ENCODE assay signal across 9 cellular contexts in the genomic region with DNA sequence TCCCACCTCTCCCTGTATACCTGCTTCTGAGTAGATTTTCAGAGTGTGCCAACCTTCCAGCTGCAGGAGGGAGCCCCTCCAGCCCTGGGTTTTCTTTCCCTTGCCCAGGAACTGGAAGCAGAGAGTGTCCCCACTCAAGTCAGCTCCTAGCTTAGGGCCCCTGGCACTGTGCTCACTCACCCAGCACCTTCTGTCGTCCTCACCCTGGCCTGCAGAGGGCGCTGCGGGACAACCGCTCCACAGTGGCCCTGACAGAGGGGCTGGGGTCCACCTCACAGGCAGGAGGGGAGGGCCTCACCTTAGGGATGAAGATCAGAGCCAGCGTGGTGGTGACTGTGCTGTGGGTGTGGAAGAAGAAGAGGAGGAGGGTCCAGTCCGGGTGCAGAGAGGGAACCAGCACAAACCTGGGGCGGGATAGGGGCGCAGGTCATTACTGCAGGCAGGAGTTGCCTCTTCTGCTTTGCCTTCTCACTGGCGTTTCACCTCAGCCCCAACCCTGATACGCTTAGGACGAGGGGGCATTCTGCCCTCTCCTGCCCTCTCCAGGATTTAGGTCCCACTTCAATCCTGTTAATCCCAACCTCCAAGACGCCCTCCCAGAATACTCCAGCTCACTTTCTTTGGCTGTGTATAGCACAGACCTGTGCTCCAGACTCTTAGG. TPM values are rescaled to one million over a fixed set of nuclear protein-coding genes. Genes with fewer than 3 reads are reported as not detected.
DNase-seq lines count a peak whose midpoint lies in the region; ATAC-seq and TF ChIP-seq lines count a peak whose summit lies in the region.
"Had no signal": no experiment of that assay in that cellular context is flagged by ENCODE, and none has a peak within 500 bp of the region (broad histone marks: within the 10 kb centered on the region; RNA-seq: fewer than 3 reads in every experiment).

No MANE protein-coding gene starts in this region.

- H3K27ac ChIP-seq in thyroid gland = no peak overlapping the region
- H3K27ac ChIP-seq: BLaER1 treated with 17β-estradiol and CSF1 and Interleukin-3, amounts not matched to agents 10 nM and 100 nM had no signal

- H3K4me1 ChIP-seq in thyroid gland = no peaks in the 10 kb centered on the region

- TF ChIP-seq CTCF in LNCaP clone FGC (IDR thresholded peaks at IDR 0.05; ENCODE audit: control insufficient read depth, extremely low read depth, insufficient read depth) (peak; percentile 73), thyroid gland (IDR thresholded peaks at IDR 0.05) (peak in 3 of 6 experiments; percentile 7 to 28 (median 12))

- H3K9me3 ChIP-seq in thyroid gland = no peaks in the 10 kb centered on the region
- H3K9me3 ChIP-seq: BLaER1 treated with 17β-estradiol and CSF1 and Interleukin-3, amounts not matched to agents 10 nM and 100 nM had no signal

- no peaks in the 10 kb centered on the region for H3K27me3 ChIP-seq in thyroid gland
- H3K27me3 ChIP-seq: BLaER1 treated with 17β-estradiol and CSF1 and Interleukin-3, amounts not matched to agents 10 nM and 100 nM had no signal

- intact Hi-C loops in thyroid gland (cut with DNase I) = no loop called here

- H3K4me3 ChIP-seq in LNCaP clone FGC (ENCODE audit: low read depth, low read length) (no peak overlapping the region), thyroid gland (replicated peaks in 1 of 3) (no peak overlapping the region)
- H3K4me3 ChIP-seq: BLaER1 treated with 17β-estradiol and CSF1 and Interleukin-3, amounts not matched to agents 10 nM and 100 nM had no signal

- TF ChIP-seq POLR2A in thyroid gland (IDR thresholded peaks at IDR 0.05) = no peak

- peak in 2 of 3 experiments; percentile 17 to 54 for DNase-seq in NCI-H1417 (lab: John Stamatoyannopoulos, UW)
- DNase-seq in NCI-H1417 treated with DMSO at 0.1 percent for 48 hours (lab: John Stamatoyannopoulos, UW) = no peak
- DNase-seq in LNCaP clone FGC (ENCODE audit: low read depth) = no peak
- DNase-seq in activated CD8-positive, alpha-beta memory T cell treated with anti-CD3 and anti-CD28 coated beads for 24 hours = peak; percentile 69
- peak; percentile 40 for DNase-seq in germinal center (ENCODE audit: low spot score)
- peak; percentile 30 to 40 (median 35) for DNase-seq in stimulated activated CD4-positive, alpha-beta T cell treated with anti-CD3 and anti-CD28 coated beads, TNF-alpha, amount 100 ng/mL, for 48 hours (ENCODE audit: low read depth in 3 of 3)
- DNase-seq in thyroid gland = no peak

- no peak for ATAC-seq in HG03342 (IDR thresholded peaks at IDR 0.05; ENCODE audit: unreplicated experiment)

- H3K36me3 ChIP-seq in thyroid gland = no peaks in the 10 kb centered on the region
- H3K36me3 ChIP-seq: BLaER1 treated with 17β-estradiol and CSF1 and Interleukin-3, amounts not matched to agents 10 nM and 100 nM had no signal

- WGBS in thyroid gland, 2 donors = 45 to 48% methylated on average over 12 of the region's 12 CpGs

RNA-seq across cellular contexts. Expression of a gene that starts 10.0 kb away (rescaled TPM):
- under 1 TPM in 2 of 4 donors, not detected in 2; under 0.01 to 0.13 TPM for total RNA-seq in thyroid gland

RNA-seq across cellular contexts. Expression of a gene that starts 17.9 kb away (rescaled TPM):
- total RNA-seq in thyroid gland = 10 to 100 TPM; 17.1 to 22.3 (median 20.1) TPM

RNA-seq across cellular contexts. Expression of a gene that starts 36.8 kb away (rescaled TPM):
- 10 to 100 TPM; 26.6 to 38.3 (median 30.3) TPM for total RNA-seq in thyroid gland

Comparison
In these comparisons a context has a peak if more than half of its experiments do, and no peak if none do; other contexts are left out.
1. DNase-seq: peak in NCI-H1417 (2 of 3), activated CD8-positive, alpha-beta memory T cell treated with anti-CD3 and anti-CD28 coated beads for 24 hours (single experiment), germinal center (single experiment) and stimulated activated CD4-positive, alpha-beta T cell treated with anti-CD3 and anti-CD28 coated beads, TNF-alpha, amount 100 ng/mL, for 48 hours (3 of 3); none in NCI-H1417 treated with DMSO at 0.1 percent for 48 hours (single experiment), LNCaP clone FGC (single experiment) and thyroid gland (0 of 2).